ENCODE assay signal across 8 cellular contexts in genomic region chr14:29403091-29403490, GRCh38.
"Had no signal": no experiment of that assay in that cellular context is flagged by ENCODE, and none has a peak within 500 bp of the region (broad histone marks: within the 10 kb centered on the region; RNA-seq: fewer than 3 reads in every experiment).

No MANE protein-coding gene starts in this region.

- ATAC-seq: HepG2, K562 had no signal

- FAIRE-seq: HepG2, HTR-8/SVneo, K562 had no signal

- DNase-seq: IMR-90, KBM-7, KG1 had no signal

- H3K4me3 ChIP-seq: K562 had no signal

- H3K27ac ChIP-seq: HL-60, KMS-11 had no signal
